In the genomic region with DNA sequence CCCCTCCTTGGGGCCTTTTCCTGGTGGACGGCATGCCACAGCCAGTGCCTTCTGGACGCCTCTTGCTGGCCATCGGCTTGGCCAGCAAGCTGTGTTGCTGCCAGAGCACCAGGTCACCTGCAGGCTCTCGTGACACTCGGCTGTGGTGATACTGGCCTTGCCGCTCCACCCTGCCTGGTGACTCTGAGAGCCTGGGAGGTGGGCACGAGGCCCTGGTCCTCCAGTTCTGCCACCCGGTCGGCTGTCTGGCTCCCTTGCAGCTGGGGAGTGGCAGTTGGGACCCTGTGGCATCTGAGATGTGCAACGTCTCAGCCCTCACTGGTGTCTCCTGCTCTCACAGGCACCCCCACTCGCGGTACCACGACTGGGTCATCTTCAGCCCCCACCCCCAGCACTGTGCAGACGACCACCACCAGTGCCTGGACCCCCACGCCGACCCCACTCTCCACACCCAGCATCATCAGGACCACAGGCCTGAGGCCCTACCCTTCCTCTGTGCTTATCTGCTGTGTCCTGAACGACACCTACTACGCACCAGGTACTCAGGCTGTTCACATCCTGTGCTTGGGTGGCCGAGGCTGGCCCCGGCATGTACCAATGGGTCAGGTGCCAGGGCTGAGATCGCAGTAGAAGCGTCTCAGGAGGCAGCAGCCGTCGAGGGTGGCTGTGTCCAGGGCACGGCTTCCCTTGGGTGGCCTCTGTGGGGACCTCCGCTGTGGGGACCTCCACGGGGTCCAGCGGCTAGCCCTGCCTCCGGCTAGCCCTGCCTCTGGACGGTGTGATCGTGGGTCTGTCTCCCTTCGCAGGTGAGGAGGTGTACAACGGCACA, we compare ENCODE assay signal across 1 cellular context.
A peak's percentile ranks its signal among the peaks of the same experiment; 100 is the strongest.
TF ChIP-seq lines count a peak whose summit lies in the region.

No MANE protein-coding gene starts in this region.

TF ChIP-seq in K562, 482 proteins besides CTCF, POLR2A, EP300 and RAD21:
- 0 out of 2 replicates have a peak, but pooled peaks have one; percentile 16 for TF ChIP-seq ZKSCAN1 (IDR thresholded peaks at IDR 0.05; ENCODE audit: low read depth, low read length)
- TF ChIP-seq GABPA (tag; conservative IDR thresholded peaks at IDR 0.05; ENCODE audit: low read depth) = no peak
